Comparison of ENCODE assay signal across 15 cellular contexts in genomic region chr20:24879875-24880274, GRCh38.
"Had no signal": no experiment of that assay in that cellular context is flagged by ENCODE, and none has a peak within 500 bp of the region (broad histone marks: within the 10 kb centered on the region; RNA-seq: fewer than 3 reads in every experiment).

No MANE protein-coding gene starts in this region.

- H3K4me1 Mint-ChIP-seq: immature natural killer cell had no signal

- H3K27ac Mint-ChIP-seq: immature natural killer cell had no signal

- DNase-seq: dermis blood vessel endothelial cell; dorsolateral prefrontal cortex; effector CD4-positive, alpha-beta T cell; effector memory CD4-positive, alpha-beta T cell; foreskin keratinocyte; heart left ventricle; hypothalamus; immature natural killer cell; left cardiac atrium; left lung; left ventricle myocardium superior; lower lobe of right lung; mesenchymal stem cell; midbrain had no signal

- ATAC-seq: foreskin keratinocyte, gastroesophageal sphincter, heart left ventricle, left cardiac atrium, left lung, left ventricle myocardium superior, lower lobe of right lung had no signal

- H3K4me3 Mint-ChIP-seq: immature natural killer cell had no signal
